In the genomic region with DNA sequence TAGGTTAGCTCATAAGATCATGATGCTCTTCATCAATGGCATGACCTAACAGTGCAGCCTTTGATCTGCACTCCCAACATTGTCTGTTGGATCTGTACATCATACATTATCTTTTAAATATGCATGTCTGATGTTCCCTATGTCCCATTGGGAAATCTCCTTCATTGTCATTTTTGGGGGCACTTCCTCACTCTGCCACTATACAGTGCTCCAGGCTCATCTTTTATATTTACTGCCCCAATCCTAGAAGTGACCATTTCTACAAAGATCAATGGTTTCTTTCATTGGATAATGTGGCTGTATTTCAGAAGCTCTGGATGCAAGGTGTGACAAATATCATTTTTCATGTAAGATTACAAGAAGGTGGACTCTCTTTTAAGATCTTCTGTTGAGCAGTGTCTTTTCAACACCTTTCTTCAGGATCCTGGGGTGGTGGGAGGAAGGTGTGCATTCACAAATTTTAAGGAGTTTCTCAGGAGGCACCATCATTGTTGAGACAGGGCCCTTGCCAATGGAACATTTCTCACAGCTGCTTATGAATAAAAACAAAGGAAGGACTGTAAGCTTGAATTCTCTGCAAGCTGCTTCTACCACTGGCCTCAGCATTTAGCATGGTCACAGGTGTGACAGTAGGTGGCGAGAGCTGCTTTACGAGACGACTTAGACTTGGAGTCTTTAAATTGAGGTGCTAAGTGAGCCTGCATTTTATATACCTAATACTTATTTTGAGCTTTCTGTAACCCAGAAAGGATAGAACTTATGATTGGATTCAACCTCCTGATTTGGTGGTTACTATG, we compare ENCODE assay signal across 18 cellular contexts.
DNase-seq lines count a peak whose midpoint lies in the region; ATAC-seq lines count a peak whose summit lies in the region.
"Had no signal": no experiment of that assay in that cellular context is flagged by ENCODE, and none has a peak within 500 bp of the region (broad histone marks: within the 10 kb centered on the region; RNA-seq: fewer than 3 reads in every experiment).

No MANE protein-coding gene starts in this region.

- no peak for ATAC-seq in GM19328 (IDR thresholded peaks at IDR 0.05; ENCODE audit: unreplicated experiment)
- ATAC-seq: activated T-helper 17 cell treated with anti-CD3 and anti-CD28 coated beads, Interleukin-2, amount 50 U/mL, for 72 hours; gastrocnemius medialis; K562; stimulated activated naive B cell treated with anti-CD40 and anti-IgM and Interleukin-4, amounts not matched to agents 10 μg/mL and 1 μg/mL and 100 μg/mL, for 72 hours had no signal

- peak; percentile 26 for DNase-seq in D341Med (ENCODE audit: low spot score)
- peak; percentile 37 for DNase-seq in HT-29 (ENCODE audit: low spot score)
- peak; percentile 3 for DNase-seq in RPMI8226
- DNase-seq in iPS DF 4.7 (ENCODE audit: extremely low read depth, low spot score): peak; percentile 7
- no peak for DNase-seq in NAMALWA (ENCODE audit: low spot score)
- DNase-seq in NCI-H1105 (lab: John Stamatoyannopoulos, UW): no peak
- DNase-seq in Ammon's horn (ENCODE audit: low spot score): no peak
- DNase-seq: adrenal gland; AML-193; central memory CD4-positive, alpha-beta T cell; gastrocnemius medialis; NCI-H1092 treated with DMSO at 0.1 percent for 48 hours; spleen; stimulated activated naive B cell treated with anti-CD40 and anti-IgM and Interleukin-4, amounts not matched to agents 10 μg/mL and 1 μg/mL and 100 μg/mL, for 72 hours; tibial artery had no signal

Comparison
In these comparisons a context has a peak if more than half of its experiments do, and no peak if none do; other contexts are left out.
1. DNase-seq: peak in D341Med (single experiment), HT-29 (single experiment), RPMI8226 (single experiment) and iPS DF 4.7 (single experiment); none in NAMALWA (single experiment), NCI-H1105 (single experiment) and Ammon's horn (single experiment).